15 cellular contexts compared by ENCODE assay signal in the genomic region with DNA sequence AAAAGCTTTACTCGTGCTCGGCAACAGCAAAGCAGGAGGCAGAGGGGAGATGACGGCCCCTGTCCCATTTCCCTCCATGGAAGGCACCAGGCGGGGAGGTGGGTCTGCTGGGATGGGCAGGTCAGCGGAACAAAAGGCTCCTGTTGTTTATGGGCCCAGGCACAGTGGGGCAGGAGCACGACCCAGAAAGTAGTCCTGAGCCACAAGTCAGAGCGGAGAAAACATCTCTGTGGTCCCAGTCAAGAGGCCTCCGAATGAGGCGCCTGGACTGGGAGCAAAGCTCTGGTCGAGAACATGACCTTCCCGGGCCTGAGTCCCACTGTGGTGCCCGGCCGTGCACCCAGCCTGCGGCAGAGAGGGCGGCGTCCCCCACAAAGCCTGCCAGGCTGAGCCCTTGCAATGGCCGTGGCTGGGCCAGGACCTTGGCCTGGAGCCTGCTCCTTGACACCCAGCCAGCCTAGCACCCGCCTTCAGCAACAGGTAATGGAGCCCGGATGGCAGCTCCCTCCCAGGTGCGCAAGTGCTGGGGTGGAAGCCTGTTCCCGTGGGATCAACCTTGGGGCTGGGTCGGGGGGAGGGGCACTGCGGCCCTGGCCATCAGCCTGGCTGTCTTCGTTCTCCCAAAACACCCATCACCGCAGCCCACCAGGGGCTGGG. TPM values are rescaled to one million over a fixed set of nuclear protein-coding genes. Genes with fewer than 3 reads are reported as not detected.
"Had no signal": no experiment of that assay in that cellular context is flagged by ENCODE, and none has a peak within 500 bp of the region (broad histone marks: within the 10 kb centered on the region; RNA-seq: fewer than 3 reads in every experiment).

No MANE protein-coding gene starts in this region.

- H3K27me3 ChIP-seq: ascending aorta, left lung, right atrium auricular region, suprapubic skin, upper lobe of left lung had no signal

- DNase-seq: activated CD4-positive, alpha-beta T cell treated with anti-CD3 and anti-CD28 coated beads, Interleukin-2, amount 10 ng/mL, durations not matched to agents 7 days and 5 days; activated CD4-positive, CD25-positive, alpha-beta regulatory T cell; activated naive CD4-positive, alpha-beta T cell treated with anti-CD3 and anti-CD28 coated beads, Interleukin-2, amount 10 ng/mL, durations not matched to agents 7 days and 5 days; islet precursor cell; small intestine had no signal

- ATAC-seq: esophagus mucosa; left lung; naive thymus-derived CD8-positive, alpha-beta T cell; SK-N-SH treated with all-trans-retinoic acid at 6 μM for 48 hours had no signal

- H3K4me3 ChIP-seq: ascending aorta, left lung, right atrium auricular region, suprapubic skin, upper lobe of left lung had no signal

- H3K4me3 Mint-ChIP-seq: activated CD4-positive, alpha-beta T cell treated with anti-CD3 and anti-CD28 coated beads, Interleukin-2, amount 10 ng/mL, durations not matched to agents 7 days and 5 days; memory B cell; stimulated activated naive CD8-positive, alpha-beta T cell treated with anti-CD3 and anti-CD28 coated beads, Interleukin-15, Interleukin-2, amounts not matched to agents 100 ng/mL and 50 ng/mL, for 24 hours had no signal

- H3K9me3 Mint-ChIP-seq: activated CD4-positive, alpha-beta T cell treated with anti-CD3 and anti-CD28 coated beads, Interleukin-2, amount 10 ng/mL, durations not matched to agents 7 days and 5 days; activated naive CD4-positive, alpha-beta T cell treated with anti-CD3 and anti-CD28 coated beads, Interleukin-2, amount 10 ng/mL, durations not matched to agents 7 days and 5 days; memory B cell; naive thymus-derived CD8-positive, alpha-beta T cell; stimulated activated naive CD8-positive, alpha-beta T cell treated with anti-CD3 and anti-CD28 coated beads, Interleukin-15, Interleukin-2, amounts not matched to agents 100 ng/mL and 50 ng/mL, for 24 hours had no signal

- H3K27me3 Mint-ChIP-seq: activated CD4-positive, alpha-beta T cell treated with anti-CD3 and anti-CD28 coated beads, Interleukin-2, amount 10 ng/mL, durations not matched to agents 7 days and 5 days; activated naive CD4-positive, alpha-beta T cell treated with anti-CD3 and anti-CD28 coated beads, Interleukin-2, amount 10 ng/mL, durations not matched to agents 7 days and 5 days; memory B cell; naive thymus-derived CD8-positive, alpha-beta T cell; stimulated activated naive CD8-positive, alpha-beta T cell treated with anti-CD3 and anti-CD28 coated beads, Interleukin-15, Interleukin-2, amounts not matched to agents 100 ng/mL and 50 ng/mL, for 24 hours had no signal

- H3K27ac ChIP-seq: ascending aorta, left lung, right atrium auricular region, suprapubic skin, upper lobe of left lung had no signal

- H3K9me3 ChIP-seq: ascending aorta, left lung, right atrium auricular region, suprapubic skin, upper lobe of left lung had no signal

- H3K27ac Mint-ChIP-seq: activated CD4-positive, alpha-beta T cell treated with anti-CD3 and anti-CD28 coated beads, Interleukin-2, amount 10 ng/mL, durations not matched to agents 7 days and 5 days; activated naive CD4-positive, alpha-beta T cell treated with anti-CD3 and anti-CD28 coated beads, Interleukin-2, amount 10 ng/mL, durations not matched to agents 7 days and 5 days; memory B cell; stimulated activated naive CD8-positive, alpha-beta T cell treated with anti-CD3 and anti-CD28 coated beads, Interleukin-15, Interleukin-2, amounts not matched to agents 100 ng/mL and 50 ng/mL, for 24 hours had no signal

RNA-seq across cellular contexts. Expression of gene RAC3, which starts 16.6 kb away (rescaled TPM):
- total RNA-seq: ascending aorta had no signal
